In genomic region chr19:3036119-3036794, GRCh38 we compare ENCODE assay signal across 7 cellular contexts. TPM values are rescaled to one million over a fixed set of nuclear protein-coding genes. Genes with fewer than 3 reads are reported as not detected.
DNase-seq lines count a peak whose midpoint lies in the region; ATAC-seq and TF ChIP-seq lines count a peak whose summit lies in the region.

No MANE protein-coding gene starts in this region.

- H3K4me1 Mint-ChIP-seq in activated CD4-positive, alpha-beta T cell treated with anti-CD3 and anti-CD28 coated beads, Interleukin-2, amount 10 ng/mL, durations not matched to agents 7 days and 5 days, result peaks cover 21% of the 10 kb centered on the region

- no peaks in the 10 kb centered on the region for H3K9me3 Mint-ChIP-seq in activated CD4-positive, alpha-beta T cell treated with anti-CD3 and anti-CD28 coated beads, Interleukin-2, amount 10 ng/mL, durations not matched to agents 7 days and 5 days

- POLR2A ChIA-PET in activated CD4-positive, alpha-beta T cell treated with anti-CD3 and anti-CD28 coated beads, Interleukin-2, amount 10 ng/mL, durations not matched to agents 7 days and 5 days (lab: Charles Lee), result interaction anchor here (0.5 to 1.2 kb wide), 3 partner anchors 17 to 73 kb away, joined by 3 read pairs; partner anchors contain the start of gene TLE6

- peak overlapping the region; percentile 85 to 93 for H3K27ac ChIP-seq in coronary artery

- DNase-seq in NCI-H524 (lab: John Stamatoyannopoulos, UW) (peak; percentile 88 to 95), coronary artery (ENCODE audit: low spot score) (peak; percentile 94), left kidney (ENCODE audit: low read depth, low spot score) (peak; percentile 98)
- DNase-seq in activated CD4-positive, alpha-beta T cell treated with anti-CD3 and anti-CD28 coated beads, Interleukin-2, amount 10 ng/mL, durations not matched to agents 7 days and 5 days, result peak; percentile 85
- DNase-seq in stimulated activated CD4-positive, alpha-beta T cell treated with anti-CD3 and anti-CD28 coated beads, Interleukin-1b, Interleukin-23, amount 100 ng/mL, for 4 hours (ENCODE audit: low read depth in 2 of 2), result peak; percentile 65 to 69

- CTCF ChIA-PET in activated CD4-positive, alpha-beta T cell treated with anti-CD3 and anti-CD28 coated beads, Interleukin-2, amount 10 ng/mL, durations not matched to agents 7 days and 5 days (lab: Charles Lee), result interaction anchor here (0.7 to 3.2 kb wide), 11 partner anchors 9 to 269 kb away, joined by 3 to 21 read pairs (median 4); no protein-coding TSS in a partner anchor

- peak overlapping the region; percentile 72 for H3K4me3 ChIP-seq in coronary artery

- no peaks in the 10 kb centered on the region for H3K36me3 Mint-ChIP-seq in activated CD4-positive, alpha-beta T cell treated with anti-CD3 and anti-CD28 coated beads, Interleukin-2, amount 10 ng/mL, durations not matched to agents 7 days and 5 days (ENCODE audit: low read depth)

- TF ChIP-seq CTCF in coronary artery (IDR thresholded peaks at IDR 0.05), result no peak

- peak overlapping the region; percentile 79 for H3K4me3 Mint-ChIP-seq in activated CD4-positive, alpha-beta T cell treated with anti-CD3 and anti-CD28 coated beads, Interleukin-2, amount 10 ng/mL, durations not matched to agents 7 days and 5 days

- peaks cover 24% of the 10 kb centered on the region for H3K27me3 Mint-ChIP-seq in activated CD4-positive, alpha-beta T cell treated with anti-CD3 and anti-CD28 coated beads, Interleukin-2, amount 10 ng/mL, durations not matched to agents 7 days and 5 days

- peak; percentile 41 for ATAC-seq in GM18511 (IDR thresholded peaks at IDR 0.05; ENCODE audit: unreplicated experiment)
- peak; percentile 43 for ATAC-seq in HG03378 (IDR thresholded peaks at IDR 0.05; ENCODE audit: unreplicated experiment)

- peak overlapping the region; percentile 97 for H3K27ac Mint-ChIP-seq in activated CD4-positive, alpha-beta T cell treated with anti-CD3 and anti-CD28 coated beads, Interleukin-2, amount 10 ng/mL, durations not matched to agents 7 days and 5 days

RNA-seq across cellular contexts. Expression of gene TLE2, which starts 7.2 kb away (rescaled TPM):
- total RNA-seq in activated CD4-positive, alpha-beta T cell treated with anti-CD3 and anti-CD28 coated beads, Interleukin-2, amount 10 ng/mL, durations not matched to agents 7 days and 5 days, result under 1 TPM; 0.99 to 1.00 TPM

RNA-seq across cellular contexts. Expression of gene TLE5, which starts 26.0 kb away (rescaled TPM):
- total RNA-seq in activated CD4-positive, alpha-beta T cell treated with anti-CD3 and anti-CD28 coated beads, Interleukin-2, amount 10 ng/mL, durations not matched to agents 7 days and 5 days, result 100 to 1,000 TPM; 837 to 960 TPM

RNA-seq across cellular contexts. Expression of gene GNA11, which starts 57.9 kb away (rescaled TPM):
- total RNA-seq in activated CD4-positive, alpha-beta T cell treated with anti-CD3 and anti-CD28 coated beads, Interleukin-2, amount 10 ng/mL, durations not matched to agents 7 days and 5 days, result under 1 TPM; 0.79 to 0.87 TPM

RNA-seq across cellular contexts. Expression of gene TLE6, which starts 58.9 kb away (rescaled TPM):
- 1 to 10 TPM; 1.2 to 1.6 TPM for total RNA-seq in activated CD4-positive, alpha-beta T cell treated with anti-CD3 and anti-CD28 coated beads, Interleukin-2, amount 10 ng/mL, durations not matched to agents 7 days and 5 days

Comparison
In these comparisons a context has a peak if more than half of its experiments do, and no peak if none do; other contexts are left out.
1. Peak in every context shown above with its lines: DNase-seq, ATAC-seq, H3K4me3 ChIP-seq and H3K27ac ChIP-seq.